ENCODE assay signal across 11 cellular contexts in genomic region chr6:148509152-148509571, GRCh38.
DNase-seq lines count a peak whose midpoint lies in the region; ATAC-seq and TF ChIP-seq lines count a peak whose summit lies in the region.
"Had no signal": no experiment of that assay in that cellular context is flagged by ENCODE, and none has a peak within 500 bp of the region (broad histone marks: within the 10 kb centered on the region; RNA-seq: fewer than 3 reads in every experiment).

No MANE protein-coding gene starts in this region.

- no peaks in the 10 kb centered on the region for H3K9me2 ChIP-seq in GM23338 (ENCODE audit: insufficient read depth)

- H3K4me2 ChIP-seq in GM23338, result peak overlapping the region; percentile 10

- in situ Hi-C loops in astrocyte of the cerebellum (cut with HindIII; ENCODE audit: low sequenced_read_pairs), result loop anchor here (5.0 kb wide), 1 partner anchor 97 kb away; no protein-coding TSS in a partner anchor

- no peaks in the 10 kb centered on the region for H3K27me3 ChIP-seq in GM23338 (ENCODE audit: insufficient read depth)
- H3K27me3 ChIP-seq in layer of hippocampus (ENCODE audit: control insufficient read depth, insufficient read depth, low read length), result no peaks in the 10 kb centered on the region
- no peaks in the 10 kb centered on the region for H3K27me3 ChIP-seq in stomach
- H3K27me3 ChIP-seq: cardiac muscle cell had no signal

- no peak overlapping the region for H2AFZ ChIP-seq in GM23338

- TF ChIP-seq EP300 in stomach (IDR thresholded peaks at IDR 0.05), result no peak

- H3K27me3 Mint-ChIP-seq in GM23338 (ENCODE audit: insufficient read depth, low read depth, poor library complexity), result peaks cover 7% of the 10 kb centered on the region

- no peak for DNase-seq in GM23338 (ENCODE audit: low spot score)
- DNase-seq in astrocyte of the cerebellum (ENCODE audit: low read depth), result no peak
- no peak for DNase-seq in stomach
- DNase-seq in DMS79 (lab: John Stamatoyannopoulos, UW), result no peak
- no peak for DNase-seq in NCI-H774 (lab: John Stamatoyannopoulos, UW)
- DNase-seq: NCI-H2029 treated with DMSO at 0.1 percent for 48 hours had no signal

- H3K9me3 Mint-ChIP-seq in GM23338, result no peaks in the 10 kb centered on the region

- H3K79me2 ChIP-seq in GM23338 (replicated peaks; ENCODE audit: insufficient read depth), result peaks cover 8% of the 10 kb centered on the region

- H3K4me1 Mint-ChIP-seq in GM23338, result peaks cover 40% of the 10 kb centered on the region

- H3K36me3 ChIP-seq in GM23338 (ENCODE audit: insufficient read depth), result no peaks in the 10 kb centered on the region
- H3K36me3 ChIP-seq in stomach, result no peaks in the 10 kb centered on the region
- H3K36me3 ChIP-seq: cardiac muscle cell had no signal

- H3K36me3 Mint-ChIP-seq in GM23338 (ENCODE audit: low read depth), result no peaks in the 10 kb centered on the region

- H3K27ac ChIP-seq in GM23338 (ENCODE audit: low read depth) (peak overlapping the region; percentile 2), layer of hippocampus (ENCODE audit: low read depth, low read length) (peak overlapping the region; percentile 86), stomach (peak overlapping the region in 4 of 5 donors; percentile 73 to 85 (median 82))
- H3K27ac ChIP-seq: cardiac muscle cell had no signal

- TF ChIP-seq CTCF in GM23338 (conservative IDR thresholded peaks at IDR 0.05; ENCODE audit: low read depth in 2 of 2) (no peak), astrocyte of the cerebellum (IDR thresholded peaks at IDR 0.05; ENCODE audit: low read depth, low read length, missing control alignments) (no peak), stomach (IDR thresholded peaks at IDR 0.05) (no peak)

- intact Hi-C loops in stomach (cut with DNase I; ENCODE audit: low total_unique reads), result no loop called here

- ATAC-seq in GM23338 (no peak), GM21367 (IDR thresholded peaks at IDR 0.05; ENCODE audit: unreplicated experiment) (no peak), GM21529 (IDR thresholded peaks at IDR 0.05; ENCODE audit: unreplicated experiment) (no peak)

- H3K4me1 ChIP-seq in GM23338 (ENCODE audit: insufficient read depth) (peaks cover 32% of the 10 kb centered on the region), stomach (peaks cover 7 to 33% (median 19%) of the 10 kb centered on the region in 4 donors)

- H3K4me3 Mint-ChIP-seq in GM23338, result no peak overlapping the region

- no peaks in the 10 kb centered on the region for H3K9me3 ChIP-seq in stomach

- 0 out of 2 replicates have a peak, but pooled peaks cover 4% of the 10 kb centered on the region for H4K20me1 ChIP-seq in GM23338 (replicated peaks; ENCODE audit: insufficient read depth)

- 43 to 72% (median 57%) methylated on average over 11 of the region's 11 CpGs for WGBS in stomach, 5 donors

- H3K27ac Mint-ChIP-seq in GM23338, result peak overlapping the region; percentile 66

- TF ChIP-seq POLR2A in stomach (IDR thresholded peaks at IDR 0.05), result no peak

- H3K4me3 ChIP-seq in GM23338, result no peak overlapping the region
- H3K4me3 ChIP-seq in astrocyte of the cerebellum (ENCODE audit: low read depth, low read length), result peak overlapping the region; percentile 51
- H3K4me3 ChIP-seq in stomach, result peak overlapping the region; percentile 36 to 43 (median 36)
- H3K4me3 ChIP-seq: cardiac muscle cell, GM12878 had no signal

- no peaks in the 10 kb centered on the region for H3F3A ChIP-seq in GM23338 (replicated peaks; ENCODE audit: low read depth)

TF ChIP-seq in GM23338, 12 proteins besides CTCF, POLR2A, EP300 and RAD21 (continues in another document):
- TF ChIP-seq EZH2phosphoT487 (IDR thresholded peaks at IDR 0.05; ENCODE audit: unreplicated experiment) (no peak), CREB1 (CRISPR knock-in tag; IDR thresholded peaks at IDR 0.05; ENCODE audit: low read depth) (no peak), EZH2 (IDR thresholded peaks at IDR 0.05; ENCODE audit: low read depth, unreplicated experiment) (no peak), ZNF462 (CRISPR knock-in tag; IDR thresholded peaks at IDR 0.05) (no peak), ETS1 (IDR thresholded peaks at IDR 0.05) (no peak), JUNB (IDR thresholded peaks at IDR 0.05; ENCODE audit: unreplicated experiment) (no peak), ZNF114 (CRISPR knock-in tag; IDR thresholded peaks at IDR 0.05) (no peak), POLR2AphosphoS5 (IDR thresholded peaks at IDR 0.05; ENCODE audit: low read depth) (no peak)

Comparison
In these comparisons a context has a peak if more than half of its experiments do, and no peak if none do; other contexts are left out.
1. H3K27ac ChIP-seq: peak in every context shown above with its lines; median percentile 86 in layer of hippocampus; 82 in stomach; 2 in GM23338.